ENCODE assay signal across 8 cellular contexts in genomic region chr1:155856975-155857930, GRCh38. TPM values are rescaled to one million over a fixed set of nuclear protein-coding genes. Genes with fewer than 3 reads are reported as not detected.
DNase-seq lines count a peak whose midpoint lies in the region; ATAC-seq lines count a peak whose summit lies in the region.

TSS of gene GON4L (minus strand) at chr1:155857214. CDS start at chr1:155853780, 3,434 bp downstream.

- DNase-seq in Ammon's horn (ENCODE audit: low spot score) (peak; percentile 96), GM19240 (ENCODE audit: insufficient read length, low spot score) (peak; percentile 90), NCI-H774 (lab: John Stamatoyannopoulos, UW) (peak; percentile 92), dedifferentiated amniotic fluid mesenchymal stem cell (ENCODE audit: extremely low spot score) (peak; percentile 93), left colon (peak; percentile 90 to 91)
- peak; percentile 76 to 88 for DNase-seq in activated CD4-positive, alpha-beta T cell treated with anti-CD3 and anti-CD28 coated beads, Interleukin-2, amount 50 U/mL, for 24 hours (ENCODE audit: low read depth in 1 of 2, low spot score in 1 of 2)
- peak; percentile 90 for DNase-seq in stimulated activated CD4-positive, alpha-beta T cell treated with anti-CD3 and anti-CD28 coated beads, Interleukin-1b, Interleukin-23, amount 100 ng/mL, for 48 hours

- ATAC-seq in HG03565 (IDR thresholded peaks at IDR 0.05; ENCODE audit: unreplicated experiment) (peak; percentile 47), left colon (peak; percentile 89)

- intact Hi-C loops in left colon (cut with DNase I, micrococcal nuclease) = no loop called here

RNA-seq across cellular contexts. Expression of gene GON4L, which starts in this region (rescaled TPM):
- total RNA-seq in left colon = 10 to 100 TPM; 38.2 to 41.2 TPM

Comparison
In these comparisons a context has a peak if more than half of its experiments do, and no peak if none do; other contexts are left out.
1. Peak in every context shown above with its lines: DNase-seq and ATAC-seq.